Comparison of ENCODE assay signal across 1 cellular context in genomic region chr17:75838410-75838809, GRCh38.
TF ChIP-seq lines count a peak whose summit lies in the region.

No MANE protein-coding gene starts in this region.

TF ChIP-seq in SK-N-SH, 30 proteins besides CTCF, POLR2A, EP300 and RAD21 (continued from another document):
- TF ChIP-seq IRF3 (IDR thresholded peaks at IDR 0.05; ENCODE audit: low read depth, low read length) (no peak), PBX3 (IDR thresholded peaks at IDR 0.05) (no peak), POLR2AphosphoS5 (IDR thresholded peaks at IDR 0.05; ENCODE audit: low read depth, low read length) (no peak), EZH2phosphoT487 (IDR thresholded peaks at IDR 0.05; ENCODE audit: borderline replicate concordance, low read depth) (no peak), NFIC (IDR thresholded peaks at IDR 0.05; ENCODE audit: borderline replicate concordance) (no peak), GABPA (IDR thresholded peaks at IDR 0.05; ENCODE audit: low read depth) (no peak), MXI1 (IDR thresholded peaks at IDR 0.05; ENCODE audit: low read depth, low read length) (no peak), CHD2 (IDR thresholded peaks at IDR 0.05; ENCODE audit: low read length, partially characterized antibody) (no peak), USF1 (IDR thresholded peaks at IDR 0.05; ENCODE audit: borderline replicate concordance, low read depth) (no peak)
